ENCODE assay signal across 28 cellular contexts in the genomic region with DNA sequence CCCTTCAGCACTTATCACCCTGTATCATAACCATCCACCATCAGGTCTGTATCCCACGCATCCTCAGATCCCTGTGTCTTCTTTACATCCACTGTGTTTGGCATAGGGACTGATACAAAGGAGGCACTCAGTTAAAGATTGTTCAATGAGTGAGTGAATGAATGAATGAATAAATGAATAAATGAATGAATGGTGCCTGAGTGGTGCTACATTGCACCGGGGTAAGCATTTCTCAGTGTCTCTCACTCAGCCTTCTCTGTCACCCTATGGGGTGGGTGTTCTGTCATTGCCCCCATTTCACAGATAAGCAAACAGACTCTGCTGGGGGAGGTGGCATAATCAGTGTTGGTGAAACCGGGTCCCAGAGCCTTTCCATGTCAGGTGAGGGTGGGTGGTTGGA.
DNase-seq lines count a peak whose midpoint lies in the region; ATAC-seq and TF ChIP-seq lines count a peak whose summit lies in the region.
"Had no signal": no experiment of that assay in that cellular context is flagged by ENCODE, and none has a peak within 500 bp of the region (broad histone marks: within the 10 kb centered on the region; RNA-seq: fewer than 3 reads in every experiment).

No MANE protein-coding gene starts in this region.

- no peak for DNase-seq in activated naive CD4-positive, alpha-beta T cell treated with anti-CD3 and anti-CD28 coated beads, Interleukin-2, amount 10 ng/mL, durations not matched to agents 7 days and 5 days
- no peak for DNase-seq in activated naive CD4-positive, alpha-beta T cell treated with anti-CD3 and anti-CD28 coated beads, Interleukin-2, amount 50 U/mL, for 16 hours
- no peak for DNase-seq in T-helper 2 cell treated with Interferon-gamma antibody and Interleukin-4, amounts not matched to agents 5 μg/mL and 100 μg/mL, for 36 hours (ENCODE audit: low spot score)
- DNase-seq in NCI-H2029 treated with DMSO at 0.1 percent for 48 hours (lab: John Stamatoyannopoulos, UW) (no peak), middle frontal gyrus (ENCODE audit: extremely low spot score, low spot score) (no peak)
- DNase-seq: activated CD4-positive, alpha-beta T cell treated with anti-CD3 and anti-CD28 coated beads for 48 hours; body of pancreas; Calu3; cerebellar nuclear complex; DND-41; dorsolateral prefrontal cortex; lower lobe of right lung; NCI-H1436; NCI-H446 treated with DMSO at 0.1 percent for 48 hours; NCI-H82; OCI-M1; SK-N-SH; stimulated activated CD4-positive, alpha-beta T cell treated with anti-CD3 and anti-CD28 coated beads, Interleukin-12 subunit alpha, Interleukin-12 subunit beta, amount 100 ng/mL, for 4 hours; stimulated activated CD4-positive, alpha-beta T cell treated with anti-CD3 and anti-CD28 coated beads, Interleukin-4, amount 100 ng/mL, for 1 hour; T-helper 2 cell had no signal

- peak overlapping the region; percentile 62 for H3K27ac Mint-ChIP-seq in activated naive CD4-positive, alpha-beta T cell treated with anti-CD3 and anti-CD28 coated beads, Interleukin-2, amount 10 ng/mL, durations not matched to agents 7 days and 5 days
- H3K27ac Mint-ChIP-seq in dendritic cell treated with granulocyte-macrophage colony-stimulating factor and Interleukin-4, amounts not matched to agents 40 ng/mL and 50 ng/mL, for 4 days, result peak overlapping the region; percentile 13
- H3K27ac Mint-ChIP-seq in T-helper 2 cell treated with Interferon-gamma antibody and Interleukin-4, amounts not matched to agents 5 μg/mL and 100 μg/mL, for 36 hours, result no peak overlapping the region
- H3K27ac Mint-ChIP-seq: activated T-helper 2 cell treated with anti-CD3 and anti-CD28 coated beads, Interferon-gamma antibody, Interleukin-2, Interleukin-4, amounts not matched to agents 10 μg/mL and 5 μg/mL and 100 μg/mL, durations not matched to agents 14 hours and 24 hours and 36 hours had no signal

- no peaks in the 10 kb centered on the region for H3K9me2 ChIP-seq in OCI-LY1 (ENCODE audit: low read depth, low read length)
- H3K9me2 ChIP-seq: SK-N-SH had no signal

- H2AFZ ChIP-seq in OCI-LY1 (ENCODE audit: low read length), result no peak overlapping the region

- intact Hi-C loops in dendritic cell treated with granulocyte-macrophage colony-stimulating factor and Interleukin-4, amounts not matched to agents 40 ng/mL and 50 ng/mL, for 4 days (cut with micrococcal nuclease), result no loop called here

- no peak overlapping the region for H3K4me3 Mint-ChIP-seq in activated naive CD4-positive, alpha-beta T cell treated with anti-CD3 and anti-CD28 coated beads, Interleukin-2, amount 10 ng/mL, durations not matched to agents 7 days and 5 days
- no peak overlapping the region for H3K4me3 Mint-ChIP-seq in dendritic cell treated with granulocyte-macrophage colony-stimulating factor and Interleukin-4, amounts not matched to agents 40 ng/mL and 50 ng/mL, for 4 days
- no peak overlapping the region for H3K4me3 Mint-ChIP-seq in T-helper 2 cell treated with Interferon-gamma antibody and Interleukin-4, amounts not matched to agents 5 μg/mL and 100 μg/mL, for 36 hours

- H4K20me1 ChIP-seq in OCI-LY1 (ENCODE audit: insufficient read depth, low read length), result no peaks in the 10 kb centered on the region

- H3K27me3 Mint-ChIP-seq in activated naive CD4-positive, alpha-beta T cell treated with anti-CD3 and anti-CD28 coated beads, Interleukin-2, amount 10 ng/mL, durations not matched to agents 7 days and 5 days, result no peaks in the 10 kb centered on the region
- H3K27me3 Mint-ChIP-seq in dendritic cell treated with granulocyte-macrophage colony-stimulating factor and Interleukin-4, amounts not matched to agents 40 ng/mL and 50 ng/mL, for 4 days, result peaks cover 60% of the 10 kb centered on the region
- H3K27me3 Mint-ChIP-seq in T-helper 2 cell treated with Interferon-gamma antibody and Interleukin-4, amounts not matched to agents 5 μg/mL and 100 μg/mL, for 36 hours (ENCODE audit: low read depth), result no peaks in the 10 kb centered on the region

- H3K4me1 Mint-ChIP-seq in activated naive CD4-positive, alpha-beta T cell treated with anti-CD3 and anti-CD28 coated beads, Interleukin-2, amount 10 ng/mL, durations not matched to agents 7 days and 5 days, result peaks cover 94% of the 10 kb centered on the region
- H3K4me1 Mint-ChIP-seq in dendritic cell treated with granulocyte-macrophage colony-stimulating factor and Interleukin-4, amounts not matched to agents 40 ng/mL and 50 ng/mL, for 4 days (ENCODE audit: low read depth), result no peaks in the 10 kb centered on the region
- H3K4me1 Mint-ChIP-seq in T-helper 2 cell treated with Interferon-gamma antibody and Interleukin-4, amounts not matched to agents 5 μg/mL and 100 μg/mL, for 36 hours (ENCODE audit: low read depth), result peaks cover 71% of the 10 kb centered on the region

- H3K9ac ChIP-seq in OCI-LY1 (ENCODE audit: low read length), result peak overlapping the region; percentile 66; the same call in 1 of the 2 replicates
- H3K9ac ChIP-seq: KMS-11, SK-N-SH had no signal

- 0 out of 2 replicates have a peak overlapping the region, but pooled peaks have one; percentile 50 for H3K4me2 ChIP-seq in OCI-LY1 (ENCODE audit: low read length)
- H3K4me2 ChIP-seq: KMS-11, SK-N-SH had no signal

- H3K27me3 ChIP-seq in OCI-LY1 (ENCODE audit: insufficient read depth, low read length), result no peaks in the 10 kb centered on the region
- H3K27me3 ChIP-seq: BE2C, body of pancreas had no signal

- no peaks in the 10 kb centered on the region for H3K9me3 Mint-ChIP-seq in activated naive CD4-positive, alpha-beta T cell treated with anti-CD3 and anti-CD28 coated beads, Interleukin-2, amount 10 ng/mL, durations not matched to agents 7 days and 5 days
- no peaks in the 10 kb centered on the region for H3K9me3 Mint-ChIP-seq in dendritic cell treated with granulocyte-macrophage colony-stimulating factor and Interleukin-4, amounts not matched to agents 40 ng/mL and 50 ng/mL, for 4 days
- peaks cover 4% of the 10 kb centered on the region for H3K9me3 Mint-ChIP-seq in T-helper 2 cell treated with Interferon-gamma antibody and Interleukin-4, amounts not matched to agents 5 μg/mL and 100 μg/mL, for 36 hours
- H3K9me3 Mint-ChIP-seq: activated T-helper 2 cell treated with anti-CD3 and anti-CD28 coated beads, Interferon-gamma antibody, Interleukin-2, Interleukin-4, amounts not matched to agents 10 μg/mL and 5 μg/mL and 100 μg/mL, durations not matched to agents 14 hours and 24 hours and 36 hours had no signal

- H3K9me3 ChIP-seq in OCI-LY1 (ENCODE audit: low read length), result no peaks in the 10 kb centered on the region
- H3K9me3 ChIP-seq: BE2C, body of pancreas, lower lobe of right lung, prostate gland, SK-N-SH had no signal

- no peak for TF ChIP-seq CTCF in OCI-LY1 (IDR thresholded peaks at IDR 0.05; ENCODE audit: low read length)

- peaks cover 10% of the 10 kb centered on the region for H3F3A ChIP-seq in OCI-LY1 (ENCODE audit: insufficient read depth, low read length)

- no peak overlapping the region for H3K4me3 ChIP-seq in OCI-LY1 (ENCODE audit: low read depth, low read length, poor library complexity, severe bottlenecking)
- H3K4me3 ChIP-seq: body of pancreas, dorsolateral prefrontal cortex, lower lobe of right lung, prostate gland had no signal

- ATAC-seq in GM21529 (IDR thresholded peaks at IDR 0.05; ENCODE audit: unreplicated experiment), result no peak
- ATAC-seq: body of pancreas, lower lobe of right lung, sciatic nerve had no signal

- peaks cover 6% of the 10 kb centered on the region for H3K36me3 Mint-ChIP-seq in activated naive CD4-positive, alpha-beta T cell treated with anti-CD3 and anti-CD28 coated beads, Interleukin-2, amount 10 ng/mL, durations not matched to agents 7 days and 5 days
- no peaks in the 10 kb centered on the region for H3K36me3 Mint-ChIP-seq in dendritic cell treated with granulocyte-macrophage colony-stimulating factor and Interleukin-4, amounts not matched to agents 40 ng/mL and 50 ng/mL, for 4 days (ENCODE audit: low read depth)
- peaks cover 9% of the 10 kb centered on the region for H3K36me3 Mint-ChIP-seq in T-helper 2 cell treated with Interferon-gamma antibody and Interleukin-4, amounts not matched to agents 5 μg/mL and 100 μg/mL, for 36 hours (ENCODE audit: low read depth)

- H3K4me1 ChIP-seq in OCI-LY1 (ENCODE audit: insufficient read depth, low read length, severe bottlenecking), result peaks cover 90% of the 10 kb centered on the region
- H3K4me1 ChIP-seq: BE2C, prostate gland had no signal

- H3K79me2 ChIP-seq in OCI-LY1 (ENCODE audit: insufficient read depth, low read length), result no peaks in the 10 kb centered on the region

- CTCF ChIA-PET in activated naive CD4-positive, alpha-beta T cell treated with anti-CD3 and anti-CD28 coated beads, Interleukin-2, amount 10 ng/mL, durations not matched to agents 7 days and 5 days (lab: Charles Lee), result no interaction called here

- H3K27ac ChIP-seq in OCI-LY1 (ENCODE audit: low read depth, low read length, poor library complexity, severe bottlenecking), result peak overlapping the region; percentile 98
- H3K27ac ChIP-seq: body of pancreas, dorsolateral prefrontal cortex, KMS-11, lower lobe of right lung, prostate gland had no signal

- H3K36me3 ChIP-seq in OCI-LY1 (ENCODE audit: insufficient read depth, low read length), result no peaks in the 10 kb centered on the region
- H3K36me3 ChIP-seq: BE2C, lower lobe of right lung, prostate gland had no signal
